Comparison of ENCODE assay signal across 22 cellular contexts in genomic region chr14:102181187-102181586, GRCh38. TPM values are rescaled to one million over a fixed set of nuclear protein-coding genes. Genes with fewer than 3 reads are reported as not detected.
DNase-seq lines count a peak whose midpoint lies in the region; ATAC-seq and TF ChIP-seq lines count a peak whose summit lies in the region.
"Had no signal": no experiment of that assay in that cellular context is flagged by ENCODE, and none has a peak within 500 bp of the region (broad histone marks: within the 10 kb centered on the region; RNA-seq: fewer than 3 reads in every experiment).

No MANE protein-coding gene starts in this region.

- peaks cover 2% of the 10 kb centered on the region in 2 donors for H3K36me3 Mint-ChIP-seq in activated T-cell treated with anti-CD3 and anti-CD28 coated beads, Interleukin-2, amount 50 U/mL, for 72 hours (ENCODE audit: insufficient read depth in 2 of 2)
- H3K36me3 Mint-ChIP-seq in brain, result peaks cover 12% of the 10 kb centered on the region
- peaks cover 4% of the 10 kb centered on the region for H3K36me3 Mint-ChIP-seq in stimulated activated effector memory CD8-positive, alpha-beta T cell treated with anti-CD3 and anti-CD28 coated beads, Interleukin-12 subunit alpha, Interleukin-12 subunit beta, amount 100 ng/mL, for 72 hours

- H3K9me2 ChIP-seq in OCI-LY1 (ENCODE audit: low read depth, low read length), result no peaks in the 10 kb centered on the region

- no peaks in the 10 kb centered on the region for H4K20me1 ChIP-seq in OCI-LY1 (ENCODE audit: insufficient read depth, low read length)

- peak overlapping the region in 1 of 2 donors; percentile 64 for H3K4me3 Mint-ChIP-seq in activated T-cell treated with anti-CD3 and anti-CD28 coated beads, Interleukin-2, amount 50 U/mL, for 72 hours
- peak overlapping the region in 3 of 5 experiments; percentile 1 to 11 (median 2) for H3K4me3 Mint-ChIP-seq in brain
- H3K4me3 Mint-ChIP-seq in stimulated activated effector memory CD8-positive, alpha-beta T cell treated with anti-CD3 and anti-CD28 coated beads, Interleukin-12 subunit alpha, Interleukin-12 subunit beta, amount 100 ng/mL, for 72 hours, result no peak overlapping the region
- H3K4me3 Mint-ChIP-seq: activated B cell treated with CpG ODN at 0.5 μM for 24 hours; activated CD8-positive, alpha-beta T cell treated with anti-CD3 and anti-CD28 coated beads for 36 hours; stimulated activated naive CD8-positive, alpha-beta T cell treated with anti-CD3 and anti-CD28 coated beads, Interleukin-15, amount 100 ng/mL, for 72 hours had no signal

- peaks cover 80% of the 10 kb centered on the region for H3K4me1 Mint-ChIP-seq in activated T-cell treated with anti-CD3 and anti-CD28 coated beads, Interleukin-2, amount 50 U/mL, for 72 hours (ENCODE audit: low read depth)
- H3K4me1 Mint-ChIP-seq in brain, result peaks cover 83% of the 10 kb centered on the region
- H3K4me1 Mint-ChIP-seq in stimulated activated effector memory CD8-positive, alpha-beta T cell treated with anti-CD3 and anti-CD28 coated beads, Interleukin-12 subunit alpha, Interleukin-12 subunit beta, amount 100 ng/mL, for 72 hours, result peaks cover 76% of the 10 kb centered on the region

- H3K36me3 ChIP-seq in OCI-LY1 (ENCODE audit: insufficient read depth, low read length), result no peaks in the 10 kb centered on the region
- H3K36me3 ChIP-seq: MG63 had no signal

- H3K4me2 ChIP-seq in OCI-LY1 (ENCODE audit: low read length), result no peak overlapping the region; the same call in 1 of the 2 replicates

- no peaks in the 10 kb centered on the region for H3K27me3 Mint-ChIP-seq in activated T-cell treated with anti-CD3 and anti-CD28 coated beads, Interleukin-2, amount 50 U/mL, for 72 hours (ENCODE audit: low read depth)
- H3K27me3 Mint-ChIP-seq in brain, result no peaks in the 10 kb centered on the region
- H3K27me3 Mint-ChIP-seq: activated B cell treated with CpG ODN at 0.5 μM for 24 hours; activated CD8-positive, alpha-beta T cell treated with anti-CD3 and anti-CD28 coated beads for 36 hours; stimulated activated naive CD8-positive, alpha-beta T cell treated with anti-CD3 and anti-CD28 coated beads, Interleukin-15, amount 100 ng/mL, for 72 hours had no signal

- DNase-seq in activated T-cell treated with anti-CD3 and anti-CD28 coated beads, Interleukin-2, amount 50 U/mL, for 72 hours, result no peak
- DNase-seq in activated T-cell treated with anti-CD3 and anti-CD28 coated beads, Interleukin-2, amount 50 U/mL, for 48 hours, result no peak
- DNase-seq in stimulated activated effector memory CD8-positive, alpha-beta T cell treated with anti-CD3 and anti-CD28 coated beads, Interleukin-12 subunit alpha, Interleukin-12 subunit beta, amount 100 ng/mL, for 72 hours (ENCODE audit: low spot score in 2 of 2), result no peak
- DNase-seq: activated B cell treated with CpG ODN at 0.5 μM for 24 hours; activated CD8-positive, alpha-beta T cell treated with anti-CD3 and anti-CD28 coated beads for 36 hours; activated T-cell treated with anti-CD3 and anti-CD28 coated beads for 4 hours; body of pancreas; C1 segment of cervical spinal cord; H7; MG63; NCI-H1436 treated with DMSO at 0.1 percent for 48 hours; retina; spleen; stimulated activated CD4-positive, alpha-beta T cell treated with anti-CD3 and anti-CD28 coated beads, Interleukin-4, amount 100 ng/mL, for 1 hour; stimulated activated naive CD8-positive, alpha-beta T cell treated with anti-CD3 and anti-CD28 coated beads, Interleukin-15, amount 100 ng/mL, for 72 hours; T1000 had no signal

- no peaks in the 10 kb centered on the region for H3K9me3 Mint-ChIP-seq in activated T-cell treated with anti-CD3 and anti-CD28 coated beads, Interleukin-2, amount 50 U/mL, for 72 hours
- peaks cover 0 to 3% (median 0%) of the 10 kb centered on the region in 5 experiments for H3K9me3 Mint-ChIP-seq in brain
- H3K9me3 Mint-ChIP-seq in stimulated activated effector memory CD8-positive, alpha-beta T cell treated with anti-CD3 and anti-CD28 coated beads, Interleukin-12 subunit alpha, Interleukin-12 subunit beta, amount 100 ng/mL, for 72 hours, result no peaks in the 10 kb centered on the region
- H3K9me3 Mint-ChIP-seq: activated B cell treated with CpG ODN at 0.5 μM for 24 hours; activated CD8-positive, alpha-beta T cell treated with anti-CD3 and anti-CD28 coated beads for 36 hours; stimulated activated naive CD8-positive, alpha-beta T cell treated with anti-CD3 and anti-CD28 coated beads, Interleukin-15, amount 100 ng/mL, for 72 hours had no signal

- TF ChIP-seq CTCF in OCI-LY1 (IDR thresholded peaks at IDR 0.05; ENCODE audit: low read length), result no peak
- TF ChIP-seq CTCF in brain (conservative IDR thresholded peaks at IDR 0.05), result no peak

- peaks cover 59% of the 10 kb centered on the region for H3K79me2 ChIP-seq in OCI-LY1 (ENCODE audit: insufficient read depth, low read length)

- no peak for ATAC-seq in activated T-cell treated with anti-CD3 and anti-CD28 coated beads, Interleukin-2, amount 50 U/mL, for 72 hours (replicated peaks in 1 of 2)
- ATAC-seq in stimulated activated effector memory CD8-positive, alpha-beta T cell treated with anti-CD3 and anti-CD28 coated beads, Interleukin-12 subunit alpha, Interleukin-12 subunit beta, amount 100 ng/mL, for 72 hours, result no peak
- ATAC-seq in GM18517 (IDR thresholded peaks at IDR 0.05; ENCODE audit: unreplicated experiment) (no peak), GM21447 (IDR thresholded peaks at IDR 0.05; ENCODE audit: unreplicated experiment) (no peak), HG02840 (IDR thresholded peaks at IDR 0.05; ENCODE audit: low FRiP score, unreplicated experiment) (no peak)
- ATAC-seq: activated CD8-positive, alpha-beta T cell treated with anti-CD3 and anti-CD28 coated beads for 36 hours; body of pancreas; stimulated activated naive CD8-positive, alpha-beta T cell treated with anti-CD3 and anti-CD28 coated beads, Interleukin-15, amount 100 ng/mL, for 72 hours had no signal

- H3K27me3 ChIP-seq in OCI-LY1 (ENCODE audit: insufficient read depth, low read length), result no peaks in the 10 kb centered on the region
- H3K27me3 ChIP-seq: body of pancreas, MG63, spleen had no signal

- H3K9ac ChIP-seq in OCI-LY1 (ENCODE audit: low read length), result no peak overlapping the region

- no peaks in the 10 kb centered on the region; the same call in 1 of the 2 replicates for H3F3A ChIP-seq in OCI-LY1 (ENCODE audit: insufficient read depth, low read length)

- no peaks in the 10 kb centered on the region for H3K9me3 ChIP-seq in OCI-LY1 (ENCODE audit: low read length)
- H3K9me3 ChIP-seq: body of pancreas, MG63, spleen had no signal

- no peak overlapping the region for H3K4me3 ChIP-seq in OCI-LY1 (ENCODE audit: low read depth, low read length, poor library complexity, severe bottlenecking)
- H3K4me3 ChIP-seq: body of pancreas, coronary artery, MG63, spleen had no signal

- H3K27ac ChIP-seq in OCI-LY1 (ENCODE audit: low read depth, low read length, poor library complexity, severe bottlenecking), result peak overlapping the region; percentile 50
- H3K27ac ChIP-seq: body of pancreas, coronary artery, spleen had no signal

- peak overlapping the region; percentile 95 for H3K27ac Mint-ChIP-seq in activated T-cell treated with anti-CD3 and anti-CD28 coated beads, Interleukin-2, amount 50 U/mL, for 72 hours
- peak overlapping the region in 4 of 5 experiments; percentile 82 to 90 (median 86) for H3K27ac Mint-ChIP-seq in brain
- H3K27ac Mint-ChIP-seq in stimulated activated effector memory CD8-positive, alpha-beta T cell treated with anti-CD3 and anti-CD28 coated beads, Interleukin-12 subunit alpha, Interleukin-12 subunit beta, amount 100 ng/mL, for 72 hours, result peak overlapping the region; percentile 78
- H3K27ac Mint-ChIP-seq: activated B cell treated with CpG ODN at 0.5 μM for 24 hours; activated CD8-positive, alpha-beta T cell treated with anti-CD3 and anti-CD28 coated beads for 36 hours had no signal

- H2AFZ ChIP-seq in OCI-LY1 (ENCODE audit: low read length), result no peak overlapping the region

- H3K4me1 ChIP-seq in OCI-LY1 (ENCODE audit: insufficient read depth, low read length, severe bottlenecking), result peaks cover 19% of the 10 kb centered on the region

RNA-seq across cellular contexts. Expression of gene WDR20, which starts 41.5 kb away (rescaled TPM):
- total RNA-seq in activated T-cell treated with anti-CD3 and anti-CD28 coated beads, Interleukin-2, amount 50 U/mL, for 72 hours, result 10 to 100 TPM; 23.8 to 29.9 TPM
- polyA plus RNA-seq in brain (ENCODE audit: insufficient read depth, low read depth, low replicate concordance), result 15.6 TPM
